Comparison of ENCODE assay signal across 8 cellular contexts in genomic region chr1:32972814-32973428, GRCh38. TPM values are rescaled to one million over a fixed set of nuclear protein-coding genes. Genes with fewer than 3 reads are reported as not detected.
A peak's percentile ranks its signal among the peaks of the same experiment; 100 is the strongest.
DNase-seq lines count a peak whose midpoint lies in the region; ATAC-seq and TF ChIP-seq lines count a peak whose summit lies in the region.

No MANE protein-coding gene starts in this region.

- no peak for TF ChIP-seq EP300 in esophagus muscularis mucosa (IDR thresholded peaks at IDR 0.05)
- TF ChIP-seq EP300 in upper lobe of left lung (IDR thresholded peaks at IDR 0.05): peak in 1 of 4 donors; percentile 32

- ATAC-seq in mucosa of descending colon (peak; percentile 88), upper lobe of left lung (ENCODE audit: low FRiP score in 2 of 2) (peak; percentile 85 to 89), HG02678 (IDR thresholded peaks at IDR 0.05; ENCODE audit: unreplicated experiment) (no peak), HG02610 (IDR thresholded peaks at IDR 0.05; ENCODE audit: unreplicated experiment) (no peak)

- H3K4me1 ChIP-seq in esophagus muscularis mucosa: peaks cover 6 to 20% (median 19%) of the 10 kb centered on the region in 4 donors
- peaks cover 6% of the 10 kb centered on the region for H3K4me1 ChIP-seq in mucosa of descending colon (ENCODE audit: low read depth)
- H3K4me1 ChIP-seq in upper lobe of left lung: peaks cover 0 to 14% (median 10%) of the 10 kb centered on the region in 4 donors

- peak overlapping the region; percentile 42 for H3K4me3 ChIP-seq in AG09309 (ENCODE audit: control insufficient read depth, low read depth, low read length)
- H3K4me3 ChIP-seq in esophagus muscularis mucosa: peak overlapping the region; percentile 56 to 80 (median 69)
- H3K4me3 ChIP-seq in mucosa of descending colon: no peak overlapping the region
- H3K4me3 ChIP-seq in upper lobe of left lung: peak overlapping the region; percentile 46 to 61 (median 55)

- DNase-seq in AG09309 (ENCODE audit: low read depth): no peak
- peak; percentile 40 for DNase-seq in HT-29 (ENCODE audit: low spot score)
- DNase-seq in SK-N-DZ (ENCODE audit: low spot score): peak; percentile 66
- DNase-seq in esophagus muscularis mucosa (ENCODE audit: extremely low spot score): no peak
- DNase-seq in mucosa of descending colon: peak; percentile 46 to 73 (median 67)
- DNase-seq in upper lobe of left lung: peak; percentile 88 to 91

- TF ChIP-seq POLR2A in esophagus muscularis mucosa (IDR thresholded peaks at IDR 0.05; ENCODE audit: low read depth): no peak
- TF ChIP-seq POLR2A in upper lobe of left lung (IDR thresholded peaks at IDR 0.05): peak in 1 of 4 donors; percentile 77

- H3K36me3 ChIP-seq in esophagus muscularis mucosa (no peaks in the 10 kb centered on the region), mucosa of descending colon (ENCODE audit: low read depth) (no peaks in the 10 kb centered on the region), upper lobe of left lung (no peaks in the 10 kb centered on the region)

- 1% methylated on average over 46 of the region's 58 CpGs for WGBS in esophagus muscularis mucosa
- 2 to 3% methylated on average over 16 to 35 of the region's 58 CpGs for WGBS in upper lobe of left lung, 2 donors

- TF ChIP-seq CTCF in AG09309 (IDR thresholded peaks at IDR 0.05; ENCODE audit: control insufficient read depth, insufficient read depth, low read depth, low read length, missing control alignments) (no peak), esophagus muscularis mucosa (IDR thresholded peaks at IDR 0.05) (no peak), mucosa of descending colon (IDR thresholded peaks at IDR 0.05) (no peak), upper lobe of left lung (IDR thresholded peaks at IDR 0.05) (peak in 1 of 6 experiments; percentile 8)

- intact Hi-C loops in esophagus muscularis mucosa (cut with DNase I) (no loop called here), mucosa of descending colon (cut with DNase I, micrococcal nuclease) (no loop called here)

- no peaks in the 10 kb centered on the region for H3K27me3 ChIP-seq in esophagus muscularis mucosa
- no peaks in the 10 kb centered on the region for H3K27me3 ChIP-seq in upper lobe of left lung

- peak overlapping the region in 3 of 4 donors; percentile 40 to 70 (median 56) for H3K27ac ChIP-seq in esophagus muscularis mucosa (replicated peaks in 1 of 4)
- H3K27ac ChIP-seq in upper lobe of left lung: peak overlapping the region; percentile 55 to 79 (median 73)

- H3K9me3 ChIP-seq in esophagus muscularis mucosa (no peaks in the 10 kb centered on the region), mucosa of descending colon (no peaks in the 10 kb centered on the region), upper lobe of left lung (no peaks in the 10 kb centered on the region)

RNA-seq across cellular contexts. Expression of gene RNF19B, which starts 8.3 kb away (rescaled TPM):
- 15.8 and 19.2 TPM in 2 replicates for total RNA-seq in HT-29 (2014; rRNA removed; shearing (Covaris generic))
- polyA plus RNA-seq in SK-N-DZ (2014; cell fraction: cytosol; rRNA removed): 7.3 and 7.5 TPM in 2 replicates
- 3.3 and 3.9 TPM in 2 replicates for polyA plus RNA-seq in SK-N-DZ (2014; cell fraction: nucleus; rRNA removed)
- 10 to 100 TPM; 16.2 to 32.3 (median 22.7) TPM for total RNA-seq in esophagus muscularis mucosa
- 10 to 100 TPM; 51.5 to 74.9 (median 68.0) TPM for total RNA-seq in mucosa of descending colon
- 10 to 100 TPM; 28.7 to 44.5 (median 37.4) TPM for total RNA-seq in upper lobe of left lung

Comparison
In these comparisons a context has a peak if more than half of its experiments do, and no peak if none do; other contexts are left out.
1. DNase-seq: peak in HT-29 (single experiment), SK-N-DZ (single experiment), mucosa of descending colon (3 of 3) and upper lobe of left lung (2 of 2); none in AG09309 (single experiment) and esophagus muscularis mucosa (single experiment).
2. ATAC-seq: peak in mucosa of descending colon (single experiment) and upper lobe of left lung (2 of 2); none in HG02678 (single experiment) and HG02610 (single experiment).